In genomic region chr12:770474-770873, GRCh38 we compare ENCODE assay signal across 1 cellular context.
TF ChIP-seq lines count a peak whose summit lies in the region.

No MANE protein-coding gene starts in this region.

TF ChIP-seq in GM12878, 131 proteins besides CTCF, POLR2A, EP300 and RAD21:
- TF ChIP-seq TCF12 (IDR thresholded peaks at IDR 0.05; ENCODE audit: low read depth, low read length) (no peak), RUNX3 (IDR thresholded peaks at IDR 0.05; ENCODE audit: low read length) (peak; percentile 30; the same call in 1 of the 2 replicates)
